17 cellular contexts compared by ENCODE assay signal in genomic region chr18:8816805-8817204, GRCh38.
DNase-seq lines count a peak whose midpoint lies in the region; ATAC-seq and TF ChIP-seq lines count a peak whose summit lies in the region.
"Had no signal": no experiment of that assay in that cellular context is flagged by ENCODE, and none has a peak within 500 bp of the region (broad histone marks: within the 10 kb centered on the region; RNA-seq: fewer than 3 reads in every experiment).

No MANE protein-coding gene starts in this region.

- intact Hi-C loops in stomach (cut with DNase I; ENCODE audit: low total_unique reads), result no loop called here

- no peaks in the 10 kb centered on the region for H3K36me3 Mint-ChIP-seq in stimulated activated effector memory CD8-positive, alpha-beta T cell treated with anti-CD3 and anti-CD28 coated beads, Interleukin-12 subunit alpha, Interleukin-12 subunit beta, amount 100 ng/mL, for 72 hours

- DNase-seq in AG10803 (ENCODE audit: low read depth) (peak; percentile 81), adipocyte (ENCODE audit: low read depth) (peak; percentile 81), fibroblast of the aortic adventitia (ENCODE audit: low read depth) (peak; percentile 82), myocyte (ENCODE audit: low read depth) (peak; percentile 84), NCI-H2196 treated with DMSO at 0.1 percent for 48 hours (lab: John Stamatoyannopoulos, UW; ENCODE audit: unreplicated experiment) (no peak), stomach (no peak)
- DNase-seq in stimulated activated effector memory CD8-positive, alpha-beta T cell treated with anti-CD3 and anti-CD28 coated beads, Interleukin-12 subunit alpha, Interleukin-12 subunit beta, amount 100 ng/mL, for 72 hours (ENCODE audit: low spot score in 2 of 2), result no peak
- DNase-seq: activated effector memory CD4-positive, alpha-beta T cell treated with Interleukin-2 at 50 U/mL for 16 hours; Calu3; effector memory CD8-positive, alpha-beta T cell; glutamatergic neuron; NCI-H524 treated with DMSO at 0.1 percent for 48 hours; PC-3; thyroid gland had no signal

- no peak overlapping the region for H3K27ac Mint-ChIP-seq in stimulated activated effector memory CD8-positive, alpha-beta T cell treated with anti-CD3 and anti-CD28 coated beads, Interleukin-12 subunit alpha, Interleukin-12 subunit beta, amount 100 ng/mL, for 72 hours
- H3K27ac Mint-ChIP-seq: effector memory CD8-positive, alpha-beta T cell had no signal

- TF ChIP-seq POLR2A in stomach (IDR thresholded peaks at IDR 0.05), result no peak

- H3K4me3 Mint-ChIP-seq in stimulated activated effector memory CD8-positive, alpha-beta T cell treated with anti-CD3 and anti-CD28 coated beads, Interleukin-12 subunit alpha, Interleukin-12 subunit beta, amount 100 ng/mL, for 72 hours, result no peak overlapping the region
- H3K4me3 Mint-ChIP-seq: effector memory CD8-positive, alpha-beta T cell had no signal

- H3K36me3 ChIP-seq in adipocyte (ENCODE audit: control insufficient read depth, insufficient read depth, low read length, severe bottlenecking) (peaks cover 28% of the 10 kb centered on the region), stomach (peaks cover 0 to 51% (median 17%) of the 10 kb centered on the region in 4 donors)
- H3K36me3 ChIP-seq: thyroid gland had no signal

- H3K27me3 ChIP-seq in adipocyte (replicated peaks; ENCODE audit: control insufficient read depth, insufficient read depth, low read length) (no peaks in the 10 kb centered on the region), stomach (no peaks in the 10 kb centered on the region)
- H3K27me3 ChIP-seq: thyroid gland had no signal

- WGBS in stomach, 5 donors, result 47 to 68% (median 62%) methylated on average over 2 of the region's 2 CpGs

- H3K9me3 Mint-ChIP-seq in stimulated activated effector memory CD8-positive, alpha-beta T cell treated with anti-CD3 and anti-CD28 coated beads, Interleukin-12 subunit alpha, Interleukin-12 subunit beta, amount 100 ng/mL, for 72 hours, result no peaks in the 10 kb centered on the region
- H3K9me3 Mint-ChIP-seq: effector memory CD8-positive, alpha-beta T cell had no signal

- no peak overlapping the region for H3K9ac ChIP-seq in adipocyte (ENCODE audit: low read length)
- H3K9ac ChIP-seq: KMS-11 had no signal

- TF ChIP-seq EP300 in stomach (IDR thresholded peaks at IDR 0.05), result no peak

- no peaks in the 10 kb centered on the region for H3K4me1 Mint-ChIP-seq in stimulated activated effector memory CD8-positive, alpha-beta T cell treated with anti-CD3 and anti-CD28 coated beads, Interleukin-12 subunit alpha, Interleukin-12 subunit beta, amount 100 ng/mL, for 72 hours

- H3K27ac ChIP-seq in stomach, result no peak overlapping the region
- H3K27ac ChIP-seq: KMS-11, thyroid gland, VCaP had no signal

- no peak for TF ChIP-seq CTCF in AG10803 (conservative IDR thresholded peaks at IDR 0.05; ENCODE audit: low read length)
- TF ChIP-seq CTCF in fibroblast of the aortic adventitia (IDR thresholded peaks at IDR 0.05; ENCODE audit: insufficient read depth, low read length), result no peak
- no peak for TF ChIP-seq CTCF in stomach (IDR thresholded peaks at IDR 0.05)

- H3K4me3 ChIP-seq in AG10803 (ENCODE audit: low read length) (no peak overlapping the region), adipocyte (ENCODE audit: low read length) (no peak overlapping the region), fibroblast of the aortic adventitia (ENCODE audit: low read depth, low read length) (no peak overlapping the region), stomach (no peak overlapping the region)
- H3K4me3 ChIP-seq: thyroid gland had no signal

- H3K9me3 ChIP-seq in adipocyte (ENCODE audit: control insufficient read depth, low read length) (no peaks in the 10 kb centered on the region), stomach (no peaks in the 10 kb centered on the region)
- H3K9me3 ChIP-seq: thyroid gland had no signal

- H3K4me1 ChIP-seq in adipocyte (ENCODE audit: control insufficient read depth, insufficient read depth, low read length), result peaks cover 30% of the 10 kb centered on the region
- H3K4me1 ChIP-seq in stomach, result peaks cover 0 to 17% (median 0%) of the 10 kb centered on the region in 4 donors
- H3K4me1 ChIP-seq: thyroid gland had no signal

- no peak for ATAC-seq in GM21423 (IDR thresholded peaks at IDR 0.05; ENCODE audit: unreplicated experiment)
- ATAC-seq in stimulated activated effector memory CD8-positive, alpha-beta T cell treated with anti-CD3 and anti-CD28 coated beads, Interleukin-12 subunit alpha, Interleukin-12 subunit beta, amount 100 ng/mL, for 72 hours, result no peak
- ATAC-seq: effector memory CD8-positive, alpha-beta T cell; PC-3 had no signal

Comparison
In these comparisons a context has a peak if more than half of its experiments do, and no peak if none do; other contexts are left out.
1. DNase-seq: peak in AG10803 (single experiment), adipocyte (single experiment), fibroblast of the aortic adventitia (single experiment) and myocyte (single experiment); none in NCI-H2196 treated with DMSO at 0.1 percent for 48 hours (single experiment), stomach (single experiment) and stimulated activated effector memory CD8-positive, alpha-beta T cell treated with anti-CD3 and anti-CD28 coated beads, Interleukin-12 subunit alpha, Interleukin-12 subunit beta, amount 100 ng/mL, for 72 hours (0 of 2).